ENCODE assay signal across 19 cellular contexts in the genomic region with DNA sequence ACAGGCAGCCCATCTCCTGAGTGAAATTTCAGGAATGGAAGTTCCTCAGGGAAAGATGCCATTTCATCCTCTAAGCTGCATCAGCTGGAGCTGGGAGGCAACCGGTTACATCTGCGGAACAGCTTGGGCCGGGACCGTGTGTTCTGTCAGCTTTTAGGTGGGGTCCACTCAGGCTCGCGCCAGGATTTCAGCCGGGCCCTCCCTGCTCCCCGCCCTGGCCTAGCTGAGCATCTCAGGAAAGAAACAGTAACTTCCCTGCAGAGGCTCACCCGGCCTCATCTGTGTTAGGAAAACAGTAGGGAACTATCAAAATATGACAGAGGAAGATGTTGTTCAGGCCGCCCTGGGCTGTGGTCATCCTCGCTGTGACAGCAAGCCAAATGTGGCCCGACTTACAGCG.
A peak's percentile ranks its signal among the peaks of the same experiment; 100 is the strongest.
DNase-seq lines count a peak whose midpoint lies in the region; ATAC-seq and TF ChIP-seq lines count a peak whose summit lies in the region.
"Had no signal": no experiment of that assay in that cellular context is flagged by ENCODE, and none has a peak within 500 bp of the region (broad histone marks: within the 10 kb centered on the region; RNA-seq: fewer than 3 reads in every experiment).

No MANE protein-coding gene starts in this region.

- peak overlapping the region; percentile 56 for H2BK5ac ChIP-seq in neuronal stem cell (ENCODE audit: low read length)

- TF ChIP-seq CTCF in GM23338 (conservative IDR thresholded peaks at IDR 0.05; ENCODE audit: low read depth in 2 of 2) (no peak), gastroesophageal sphincter (IDR thresholded peaks at IDR 0.05) (no peak)

- H2BK12ac ChIP-seq in neuronal stem cell (ENCODE audit: low read length): no peak overlapping the region

- H3K4me2 ChIP-seq in GM23338 (no peak overlapping the region), neuronal stem cell (ENCODE audit: insufficient read depth, low read length, poor library complexity, severe bottlenecking) (no peak overlapping the region)

- H4K8ac ChIP-seq in neuronal stem cell (ENCODE audit: low read depth, low read length): no peak overlapping the region

- H3K18ac ChIP-seq in neuronal stem cell (ENCODE audit: low read length): peak overlapping the region; percentile 13

- H3K27me3 ChIP-seq in GM23338 (ENCODE audit: insufficient read depth): peaks cover 9% of the 10 kb centered on the region
- H3K27me3 ChIP-seq in gastroesophageal sphincter: no peaks in the 10 kb centered on the region
- H3K27me3 ChIP-seq in neuronal stem cell (ENCODE audit: control insufficient read depth in 3 of 3, insufficient read depth in 3 of 3, low read depth in 1 of 3, low read length in 3 of 3): no peaks in the 10 kb centered on the region

- no peaks in the 10 kb centered on the region for H3K9me3 Mint-ChIP-seq in GM23338
- H3K9me3 Mint-ChIP-seq: CD4-positive, alpha-beta T cell had no signal

- H3F3A ChIP-seq in GM23338 (replicated peaks; ENCODE audit: low read depth): no peaks in the 10 kb centered on the region

- H3K9me2 ChIP-seq in GM23338 (ENCODE audit: insufficient read depth): no peaks in the 10 kb centered on the region

- H3K27ac ChIP-seq in GM23338 (ENCODE audit: low read depth) (no peak overlapping the region), gastroesophageal sphincter (peak overlapping the region in 3 of 4 donors; percentile 46 to 74 (median 70)), neuronal stem cell (replicated peaks; ENCODE audit: low read length) (no peak overlapping the region)
- H3K27ac ChIP-seq: RWPE1, SJSA1 had no signal

- H3K79me1 ChIP-seq in neuronal stem cell (ENCODE audit: low read depth, low read length): no peaks in the 10 kb centered on the region

- no peak overlapping the region for H3K14ac ChIP-seq in neuronal stem cell (ENCODE audit: low read length)

- H4K91ac ChIP-seq in neuronal stem cell (ENCODE audit: low read depth, low read length, poor library complexity): no peak overlapping the region

- no peaks in the 10 kb centered on the region for H3K36me3 Mint-ChIP-seq in GM23338 (ENCODE audit: low read depth)

- TF ChIP-seq EP300 in gastroesophageal sphincter (IDR thresholded peaks at IDR 0.05): no peak

- H4K20me1 ChIP-seq in GM23338 (replicated peaks; ENCODE audit: insufficient read depth): no peaks in the 10 kb centered on the region

- H3K79me2 ChIP-seq in GM23338 (replicated peaks; ENCODE audit: insufficient read depth): no peaks in the 10 kb centered on the region

- H3K27me3 Mint-ChIP-seq in GM23338 (ENCODE audit: insufficient read depth, low read depth, poor library complexity): peaks cover 2% of the 10 kb centered on the region

- ATAC-seq in GM23338: no peak
- ATAC-seq in gastroesophageal sphincter: peak; percentile 93
- no peak for ATAC-seq in GM18519 (IDR thresholded peaks at IDR 0.05; ENCODE audit: low FRiP score, unreplicated experiment)
- ATAC-seq: HCT116, K562, PC-3 had no signal

- no peak overlapping the region for H3K23ac ChIP-seq in neuronal stem cell (ENCODE audit: low read depth, low read length, poor library complexity)

- H2AFZ ChIP-seq in GM23338 (peak overlapping the region; percentile 28; the same call in 1 of the 2 replicates), neuronal stem cell (ENCODE audit: low read length) (no peak overlapping the region)

- H2BK15ac ChIP-seq in neuronal stem cell (ENCODE audit: low read length): peak overlapping the region; percentile 20

- WGBS in gastroesophageal sphincter (ENCODE audit: low coverage in 1 of 2), 2 donors: 100% methylated on average over 1 of the region's 13 CpGs; no CpG with 5 or more reads in 1 of the 2 donors
- WGBS in neuronal stem cell (ENCODE audit: extremely low coverage in 2 of 2, insufficient read length in 2 of 2, insufficient replicate concordance in 1 of 2), 2 donors: no CpG with 5 or more reads among the region's 13 CpGs

- H3K4me1 Mint-ChIP-seq in GM23338: no peaks in the 10 kb centered on the region

- no peak overlapping the region for H3K9ac ChIP-seq in neuronal stem cell (ENCODE audit: low read depth, low read length, poor library complexity)

- H3K36me3 ChIP-seq in GM23338 (ENCODE audit: insufficient read depth) (no peaks in the 10 kb centered on the region), gastroesophageal sphincter (no peaks in the 10 kb centered on the region), neuronal stem cell (replicated peaks in 1 of 2; ENCODE audit: control insufficient read depth in 2 of 2, insufficient read depth in 2 of 2, low read length in 2 of 2) (no peaks in the 10 kb centered on the region)
- H3K36me3 ChIP-seq: BE2C, SJSA1 had no signal

- H2AK5ac ChIP-seq in neuronal stem cell (ENCODE audit: low read depth, low read length): peak overlapping the region; percentile 61

- no peak overlapping the region for H3K4ac ChIP-seq in neuronal stem cell (ENCODE audit: low read length)

- H3K4me3 Mint-ChIP-seq in GM23338: no peak overlapping the region
- H3K4me3 Mint-ChIP-seq: CD4-positive, alpha-beta T cell had no signal

- H3K27ac Mint-ChIP-seq in GM23338: no peak overlapping the region
- H3K27ac Mint-ChIP-seq: CD4-positive, alpha-beta T cell had no signal

- H2BK120ac ChIP-seq in neuronal stem cell (ENCODE audit: low read depth, low read length): no peak overlapping the region

- H3K9me3 ChIP-seq in gastroesophageal sphincter: no peaks in the 10 kb centered on the region
- H3K9me3 ChIP-seq in neuronal stem cell (replicated peaks in 1 of 2; ENCODE audit: control insufficient read depth in 2 of 2, insufficient read depth in 1 of 2, low read depth in 1 of 2, low read length in 2 of 2): peaks cover 0 to 5% of the 10 kb centered on the region in 2 donors
- H3K9me3 ChIP-seq: BE2C, SJSA1 had no signal

- H3K4me1 ChIP-seq in GM23338 (ENCODE audit: insufficient read depth) (peaks cover under 1% of the 10 kb centered on the region; the same call in 1 of the 2 replicates), gastroesophageal sphincter (no peaks in the 10 kb centered on the region), neuronal stem cell (ENCODE audit: control insufficient read depth in 2 of 2, insufficient read depth in 1 of 2, low read depth in 1 of 2, low read length in 2 of 2) (peaks cover 4 to 7% of the 10 kb centered on the region in 2 donors)
- H3K4me1 ChIP-seq: SJSA1 had no signal

- DNase-seq in GM23338 (ENCODE audit: low spot score): no peak
- DNase-seq in neuronal stem cell (ENCODE audit: low spot score): no peak
- peak; percentile 43 for DNase-seq in ureter (ENCODE audit: low spot score)
- no peak for DNase-seq in NCI-H146 (lab: John Stamatoyannopoulos, UW)
- DNase-seq in NCI-H1694 (lab: John Stamatoyannopoulos, UW): no peak
- DNase-seq: BE2C; CD4-positive, alpha-beta T cell; MV-4-11; NCI-H1417; NCI-H2029 treated with DMSO at 0.1 percent for 48 hours; NCI-H2171 treated with DMSO at 0.1 percent for 48 hours; NCI-H446 treated with DMSO at 0.1 percent for 48 hours; PC-3 had no signal

- TF ChIP-seq POLR2A in gastroesophageal sphincter (IDR thresholded peaks at IDR 0.05): no peak

- H3K4me3 ChIP-seq in GM23338 (no peak overlapping the region), gastroesophageal sphincter (no peak overlapping the region), neuronal stem cell (ENCODE audit: low read length in 2 of 2) (no peak overlapping the region)
- H3K4me3 ChIP-seq: K562, SJSA1 had no signal

TF ChIP-seq in GM23338, 12 proteins besides CTCF, POLR2A, EP300 and RAD21:
- TF ChIP-seq ETS1 (IDR thresholded peaks at IDR 0.05): no peak

Comparison
In these comparisons a context has a peak if more than half of its experiments do, and no peak if none do; other contexts are left out.
1. H3K27ac ChIP-seq: peak in gastroesophageal sphincter (3 of 4); none in GM23338 (single experiment) and neuronal stem cell (single experiment).